ENCODE assay signal across 9 cellular contexts in the genomic region with DNA sequence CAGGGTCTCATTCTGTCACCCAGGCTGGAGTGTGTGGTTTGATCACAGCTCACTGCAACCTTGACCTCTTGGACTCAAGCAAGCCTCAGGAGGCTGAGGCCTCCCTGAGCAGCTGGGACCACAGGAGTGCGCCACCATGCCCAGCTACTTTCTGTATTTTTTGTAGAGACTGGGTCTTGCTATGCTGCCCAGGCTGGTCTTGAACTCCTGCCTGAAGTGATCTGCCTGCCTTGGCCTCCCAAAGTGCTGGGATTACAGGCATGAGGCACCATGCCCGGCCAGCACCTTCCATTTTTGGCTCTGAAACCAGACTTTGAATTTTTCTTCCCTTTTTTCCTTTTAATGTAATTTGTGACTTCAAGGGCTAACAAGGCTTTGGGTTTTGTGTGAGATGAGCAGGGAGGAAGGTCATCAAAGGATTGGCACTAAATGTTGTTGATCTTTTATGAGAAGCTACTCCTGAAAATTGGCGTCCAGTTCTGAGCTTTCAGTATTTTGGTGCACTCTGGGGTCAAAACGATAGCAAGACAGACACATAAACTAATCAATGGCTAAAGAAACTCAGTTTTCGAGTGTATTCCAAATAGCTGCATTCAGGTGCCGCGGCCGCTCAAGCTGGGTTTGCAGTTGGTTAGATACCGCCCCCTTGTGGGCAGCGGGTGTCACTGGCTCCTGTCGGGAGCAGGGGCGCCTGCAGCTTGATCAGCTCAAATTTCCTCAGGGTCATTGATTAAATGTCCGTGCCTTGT. TPM values are rescaled to one million over a fixed set of nuclear protein-coding genes. Genes with fewer than 3 reads are reported as not detected.
DNase-seq lines count a peak whose midpoint lies in the region; ATAC-seq and TF ChIP-seq lines count a peak whose summit lies in the region.
"Had no signal": no experiment of that assay in that cellular context is flagged by ENCODE, and none has a peak within 500 bp of the region (broad histone marks: within the 10 kb centered on the region; RNA-seq: fewer than 3 reads in every experiment).

No MANE protein-coding gene starts in this region.

- no peaks in the 10 kb centered on the region for H3F3A ChIP-seq in neural cell (ENCODE audit: insufficient read depth, low read length, poor library complexity, severe bottlenecking)

- no peak overlapping the region for H3K9ac ChIP-seq in fibroblast of lung (ENCODE audit: insufficient read depth, low read length)
- no peak overlapping the region for H3K9ac ChIP-seq in neural cell (ENCODE audit: low read length)

- no peak overlapping the region for H3K4me3 ChIP-seq in fibroblast of lung (replicated peaks in 1 of 4; ENCODE audit: control extremely low read depth in 1 of 4, insufficient read depth in 1 of 4, low read depth in 3 of 4, low read length in 4 of 4)
- no peak overlapping the region for H3K4me3 ChIP-seq in neural cell (ENCODE audit: low read length)

- ATAC-seq in GM19468 (IDR thresholded peaks at IDR 0.05; ENCODE audit: extremely low read depth, unreplicated experiment), result peak; percentile 58
- peak; percentile 89 to 90 for ATAC-seq in activated T-cell treated with anti-CD3 and anti-CD28 coated beads, Interleukin-2, amount 50 U/mL, for 4 hours
- ATAC-seq in stimulated activated naive CD8-positive, alpha-beta T cell treated with anti-CD3 and anti-CD28 coated beads, Interleukin-15, Interleukin-2, amounts not matched to agents 100 U/mL and 50 U/mL, for 24 hours, result peak; percentile 61

- TF ChIP-seq RAD21 in neural cell (conservative IDR thresholded peaks at IDR 0.05), result peak; percentile 96

- peak; percentile 37 for DNase-seq in CMK (ENCODE audit: low read depth)
- DNase-seq in HuH-7 (ENCODE audit: low spot score), result peak; percentile 66
- peak; percentile 74 for DNase-seq in activated T-cell treated with anti-CD3 and anti-CD28 coated beads, Interleukin-2, amount 50 U/mL, for 4 hours
- peak; percentile 64 to 85 for DNase-seq in fibroblast of lung (ENCODE audit: low read depth in 2 of 2)
- DNase-seq in stimulated activated naive CD8-positive, alpha-beta T cell treated with anti-CD3 and anti-CD28 coated beads, Interleukin-15, Interleukin-2, amounts not matched to agents 100 U/mL and 50 U/mL, for 24 hours, result peak; percentile 87

- H3K4me2 ChIP-seq in fibroblast of lung (ENCODE audit: extremely low read depth, insufficient read depth, low read length) (peak overlapping the region; percentile 39), neural cell (ENCODE audit: low read length) (no peak overlapping the region)

- H3K9me3 Mint-ChIP-seq in activated T-cell treated with anti-CD3 and anti-CD28 coated beads, Interleukin-2, amount 50 U/mL, for 4 hours, result no peaks in the 10 kb centered on the region
- H3K9me3 Mint-ChIP-seq: activated naive CD4-positive, alpha-beta T cell treated with anti-CD3 and anti-CD28 coated beads, Interleukin-2, amount 50 U/mL, for 24 hours had no signal

- H3K4me1 ChIP-seq in fibroblast of lung (ENCODE audit: control insufficient read depth, extremely low read depth, insufficient read depth, low read length), result peaks cover 8% of the 10 kb centered on the region

- H3K27ac ChIP-seq in fibroblast of lung (ENCODE audit: insufficient read depth, low read length), result no peak overlapping the region
- no peak overlapping the region for H3K27ac ChIP-seq in neural cell (ENCODE audit: low read length)

- TF ChIP-seq CTCF in fibroblast of lung (conservative IDR thresholded peaks at IDR 0.05 in 1 of 2, IDR thresholded peaks at IDR 0.05 in 1 of 2; ENCODE audit: low read depth in 1 of 2, low read length in 2 of 2), result peak; percentile 98
- peak; percentile 96 for TF ChIP-seq CTCF in neural cell (IDR thresholded peaks at IDR 0.05; ENCODE audit: poor library complexity, severe bottlenecking)

- no peaks in the 10 kb centered on the region for H3K79me2 ChIP-seq in fibroblast of lung (ENCODE audit: control insufficient read depth, insufficient read depth, low read length)
- H3K79me2 ChIP-seq in neural cell (replicated peaks; ENCODE audit: insufficient read depth, low read length), result no peaks in the 10 kb centered on the region

- no peaks in the 10 kb centered on the region for H3K4me1 Mint-ChIP-seq in activated T-cell treated with anti-CD3 and anti-CD28 coated beads, Interleukin-2, amount 50 U/mL, for 4 hours (ENCODE audit: low read depth)

- H4K20me1 ChIP-seq in fibroblast of lung (ENCODE audit: control insufficient read depth, extremely low read depth, insufficient read depth, low read length), result no peaks in the 10 kb centered on the region
- H4K20me1 ChIP-seq in neural cell (ENCODE audit: insufficient read depth), result no peaks in the 10 kb centered on the region

- H3K27me3 ChIP-seq in fibroblast of lung (ENCODE audit: control insufficient read depth, insufficient read depth, low read length), result no peaks in the 10 kb centered on the region
- no peaks in the 10 kb centered on the region for H3K27me3 ChIP-seq in neural cell (ENCODE audit: insufficient read depth, low read depth, low read length)

- H3K9me2 ChIP-seq in neural cell (ENCODE audit: insufficient read depth, low read length), result no peaks in the 10 kb centered on the region

- peaks cover 2% of the 10 kb centered on the region for H3K27me3 Mint-ChIP-seq in activated T-cell treated with anti-CD3 and anti-CD28 coated beads, Interleukin-2, amount 50 U/mL, for 4 hours (ENCODE audit: low read depth)

- H3K9me3 ChIP-seq in fibroblast of lung (ENCODE audit: control insufficient read depth, insufficient read depth, low read depth, low read length) (no peaks in the 10 kb centered on the region), neural cell (ENCODE audit: low read length) (no peaks in the 10 kb centered on the region)

- TF ChIP-seq EP300 in neural cell (conservative IDR thresholded peaks at IDR 0.05; ENCODE audit: poor library complexity, severe bottlenecking), result no peak

- H3K36me3 ChIP-seq in fibroblast of lung (ENCODE audit: control insufficient read depth, insufficient read depth, low read length) (no peaks in the 10 kb centered on the region), neural cell (ENCODE audit: insufficient read depth, low read length) (no peaks in the 10 kb centered on the region)

- H3K4me3 Mint-ChIP-seq in activated T-cell treated with anti-CD3 and anti-CD28 coated beads, Interleukin-2, amount 50 U/mL, for 4 hours, result no peak overlapping the region
- H3K4me3 Mint-ChIP-seq: activated naive CD4-positive, alpha-beta T cell treated with anti-CD3 and anti-CD28 coated beads, Interleukin-2, amount 50 U/mL, for 24 hours had no signal

- H2AFZ ChIP-seq in fibroblast of lung (ENCODE audit: low read length) (no peak overlapping the region), neural cell (ENCODE audit: low read depth, low read length) (no peak overlapping the region)

- no peaks in the 10 kb centered on the region for H3K36me3 Mint-ChIP-seq in activated T-cell treated with anti-CD3 and anti-CD28 coated beads, Interleukin-2, amount 50 U/mL, for 4 hours (ENCODE audit: insufficient read depth)
- H3K36me3 Mint-ChIP-seq: activated naive CD4-positive, alpha-beta T cell treated with anti-CD3 and anti-CD28 coated beads, Interleukin-2, amount 50 U/mL, for 24 hours had no signal

TF ChIP-seq in PFSK-1, 5 proteins besides CTCF, POLR2A, EP300 and RAD21 (continues in another document):
- TF ChIP-seq SIN3A (IDR thresholded peaks at IDR 0.05; ENCODE audit: borderline replicate concordance, insufficient read depth, low read length) (no peak), FOXP2 (optimal IDR thresholded peaks at IDR 0.05; ENCODE audit: borderline replicate concordance, extremely low read depth, extremely low read length, insufficient read depth) (peak; percentile 40)

TF ChIP-seq in neural cell, 6 proteins besides CTCF, POLR2A, EP300 and RAD21:
- TF ChIP-seq, protein P1, sequence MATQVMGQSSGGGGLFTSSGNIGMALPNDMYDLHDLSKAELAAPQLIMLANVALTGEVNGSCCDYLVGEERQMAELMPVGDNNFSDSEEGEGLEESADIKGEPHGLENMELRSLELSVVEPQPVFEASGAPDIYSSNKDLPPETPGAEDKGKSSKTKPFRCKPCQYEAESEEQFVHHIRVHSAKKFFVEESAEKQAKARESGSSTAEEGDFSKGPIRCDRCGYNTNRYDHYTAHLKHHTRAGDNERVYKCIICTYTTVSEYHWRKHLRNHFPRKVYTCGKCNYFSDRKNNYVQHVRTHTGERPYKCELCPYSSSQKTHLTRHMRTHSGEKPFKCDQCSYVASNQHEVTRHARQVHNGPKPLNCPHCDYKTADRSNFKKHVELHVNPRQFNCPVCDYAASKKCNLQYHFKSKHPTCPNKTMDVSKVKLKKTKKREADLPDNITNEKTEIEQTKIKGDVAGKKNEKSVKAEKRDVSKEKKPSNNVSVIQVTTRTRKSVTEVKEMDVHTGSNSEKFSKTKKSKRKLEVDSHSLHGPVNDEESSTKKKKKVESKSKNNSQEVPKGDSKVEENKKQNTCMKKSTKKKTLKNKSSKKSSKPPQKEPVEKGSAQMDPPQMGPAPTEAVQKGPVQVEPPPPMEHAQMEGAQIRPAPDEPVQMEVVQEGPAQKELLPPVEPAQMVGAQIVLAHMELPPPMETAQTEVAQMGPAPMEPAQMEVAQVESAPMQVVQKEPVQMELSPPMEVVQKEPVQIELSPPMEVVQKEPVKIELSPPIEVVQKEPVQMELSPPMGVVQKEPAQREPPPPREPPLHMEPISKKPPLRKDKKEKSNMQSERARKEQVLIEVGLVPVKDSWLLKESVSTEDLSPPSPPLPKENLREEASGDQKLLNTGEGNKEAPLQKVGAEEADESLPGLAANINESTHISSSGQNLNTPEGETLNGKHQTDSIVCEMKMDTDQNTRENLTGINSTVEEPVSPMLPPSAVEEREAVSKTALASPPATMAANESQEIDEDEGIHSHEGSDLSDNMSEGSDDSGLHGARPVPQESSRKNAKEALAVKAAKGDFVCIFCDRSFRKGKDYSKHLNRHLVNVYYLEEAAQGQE (IDR thresholded peaks at IDR 0.05; ENCODE audit: borderline replicate concordance), result no peak
- peak; percentile 98 for TF ChIP-seq SMC3 (conservative IDR thresholded peaks at IDR 0.05; ENCODE audit: poor library complexity)

RNA-seq across cellular contexts. Expression of gene CLMP, which starts 51.9 kb away (rescaled TPM):
- polyA plus RNA-seq in PFSK-1 (2012; ENCODE audit: insufficient read length, low read depth), result 24.7 TPM
- under 1 TPM; 0.11 to 0.25 (median 0.11) TPM for total RNA-seq in activated T-cell treated with anti-CD3 and anti-CD28 coated beads, Interleukin-2, amount 50 U/mL, for 4 hours
- total RNA-seq in fibroblast of lung, result 84.5 and 107 TPM in 2 replicates
- polyA plus RNA-seq in fibroblast of lung, result 151 and 243 TPM in 2 replicates
- 74.4 and 134 TPM in 2 replicates for polyA plus RNA-seq in fibroblast of lung (2012)
- polyA minus RNA-seq in fibroblast of lung (ENCODE audit: low replicate concordance), result 180 and 200 TPM in 2 replicates
- polyA plus RNA-seq in neural cell, result 0.14 TPM in 1 of 2 replicates, not detected in the other
- polyA minus RNA-seq in neural cell, result 0.35 TPM in 1 of 2 replicates, not detected in the other

Comparison
In these comparisons a context has a peak if more than half of its experiments do, and no peak if none do; other contexts are left out.
1. DNase-seq: peak in every context shown above with its lines; median percentile 87 in stimulated activated naive CD8-positive, alpha-beta T cell treated with anti-CD3 and anti-CD28 coated beads, Interleukin-15, Interleukin-2, amounts not matched to agents 100 U/mL and 50 U/mL, for 24 hours; 74 in fibroblast of lung; 74 in activated T-cell treated with anti-CD3 and anti-CD28 coated beads, Interleukin-2, amount 50 U/mL, for 4 hours; 66 in HuH-7; 37 in CMK.
2. RNA of gene CLMP, which starts 51.9 kb away (total RNA-seq): 84.5 to 107 TPM in fibroblast of lung; 0.11 to 0.25 TPM in activated T-cell treated with anti-CD3 and anti-CD28 coated beads, Interleukin-2, amount 50 U/mL, for 4 hours; every median in the first group is over 10 times any median in the second.
3. Peak in every context shown above with its lines, with median percentiles within 50 percentile points of each other: ATAC-seq.